12 cellular contexts compared by ENCODE assay signal in genomic region chr3:136788154-136788553, GRCh38. TPM values are rescaled to one million over a fixed set of nuclear protein-coding genes. Genes with fewer than 3 reads are reported as not detected.
DNase-seq lines count a peak whose midpoint lies in the region; ATAC-seq and TF ChIP-seq lines count a peak whose summit lies in the region.
"Had no signal": no experiment of that assay in that cellular context is flagged by ENCODE, and none has a peak within 500 bp of the region (broad histone marks: within the 10 kb centered on the region; RNA-seq: fewer than 3 reads in every experiment).

No MANE protein-coding gene starts in this region.

- H3K4me2 ChIP-seq in OCI-LY1 (ENCODE audit: low read length) (no peak overlapping the region), mesenchymal stem cell (ENCODE audit: low read length, poor library complexity, severe bottlenecking) (no peak overlapping the region)

- DNase-seq in mesenchymal stem cell (no peak), thyroid gland (no peak), coronary artery (ENCODE audit: low spot score) (no peak), ecto neural progenitor cell (ENCODE audit: low spot score) (no peak)
- DNase-seq: COR-L47, DMS153, DMS79 treated with DMSO at 0.1 percent for 48 hours, EL had no signal

- TF ChIP-seq CTCF in OCI-LY1 (IDR thresholded peaks at IDR 0.05; ENCODE audit: low read length) (no peak), thyroid gland (IDR thresholded peaks at IDR 0.05) (no peak), coronary artery (IDR thresholded peaks at IDR 0.05) (no peak)

- no peak for TF ChIP-seq POLR2A in thyroid gland (IDR thresholded peaks at IDR 0.05)

- H2AFZ ChIP-seq in OCI-LY1 (ENCODE audit: low read length) = peak overlapping the region; percentile 67; the same call in 1 of the 2 replicates
- H2AFZ ChIP-seq in mesenchymal stem cell (ENCODE audit: low read depth, low read length) = no peak overlapping the region

- H3K27ac ChIP-seq in OCI-LY1 (ENCODE audit: low read depth, low read length, poor library complexity, severe bottlenecking) = no peak overlapping the region
- H3K27ac ChIP-seq in mesenchymal stem cell (ENCODE audit: low read length, poor library complexity, severe bottlenecking) = no peak overlapping the region
- H3K27ac ChIP-seq in thyroid gland = peak overlapping the region; percentile 75 to 86 (median 84)
- no peak overlapping the region for H3K27ac ChIP-seq in coronary artery

- peak overlapping the region in 1 of 2 experiments; percentile 67 for H3K18ac ChIP-seq in mesenchymal stem cell (ENCODE audit: low read depth in 1 of 2, low read length in 2 of 2)

- intact Hi-C loops in thyroid gland (cut with DNase I) = no loop called here

- H3K27me3 ChIP-seq in OCI-LY1 (ENCODE audit: insufficient read depth, low read length) (no peaks in the 10 kb centered on the region), mesenchymal stem cell (ENCODE audit: control insufficient read depth in 1 of 2, insufficient read depth in 1 of 2, low read length in 2 of 2) (no peaks in the 10 kb centered on the region), thyroid gland (no peaks in the 10 kb centered on the region)

- H3K36me3 ChIP-seq in OCI-LY1 (ENCODE audit: insufficient read depth, low read length) = no peaks in the 10 kb centered on the region
- H3K36me3 ChIP-seq in mesenchymal stem cell (ENCODE audit: control insufficient read depth in 1 of 2, insufficient read depth in 2 of 2, low read depth in 1 of 2, low read length in 2 of 2) = no peaks in the 10 kb centered on the region
- H3K36me3 ChIP-seq in thyroid gland = no peaks in the 10 kb centered on the region
- H3K36me3 ChIP-seq: HAP-1 had no signal

- H3K9me3 ChIP-seq in OCI-LY1 (ENCODE audit: low read length) (no peaks in the 10 kb centered on the region), mesenchymal stem cell (ENCODE audit: control insufficient read depth, low read length) (no peaks in the 10 kb centered on the region), thyroid gland (no peaks in the 10 kb centered on the region)
- H3K9me3 ChIP-seq: HAP-1 had no signal

- no peak for ATAC-seq in GM18858 (IDR thresholded peaks at IDR 0.05; ENCODE audit: unreplicated experiment)

- H3K14ac ChIP-seq in mesenchymal stem cell (ENCODE audit: low read length in 2 of 2) = no peak overlapping the region

- H2AK5ac ChIP-seq in mesenchymal stem cell (ENCODE audit: low read length, severe bottlenecking) = peak overlapping the region; percentile 64

- no peak overlapping the region for H3K23ac ChIP-seq in mesenchymal stem cell (ENCODE audit: low read length in 2 of 2)

- H3K4ac ChIP-seq in mesenchymal stem cell (ENCODE audit: low read depth in 1 of 2, low read length in 2 of 2) = peak overlapping the region in 1 of 2 experiments; percentile 60

- H4K20me1 ChIP-seq in OCI-LY1 (ENCODE audit: insufficient read depth, low read length) = no peaks in the 10 kb centered on the region

- H3K79me2 ChIP-seq in OCI-LY1 (ENCODE audit: insufficient read depth, low read length) = no peaks in the 10 kb centered on the region

- no peaks in the 10 kb centered on the region for H3F3A ChIP-seq in OCI-LY1 (ENCODE audit: insufficient read depth, low read length)

- no peaks in the 10 kb centered on the region for H3K9me2 ChIP-seq in OCI-LY1 (ENCODE audit: low read depth, low read length)

- H3K4me1 ChIP-seq in OCI-LY1 (ENCODE audit: insufficient read depth, low read length, severe bottlenecking) (peaks cover 20% of the 10 kb centered on the region), mesenchymal stem cell (ENCODE audit: control insufficient read depth, insufficient read depth, low read depth, low read length) (peaks cover 4% of the 10 kb centered on the region), thyroid gland (peaks cover 24 to 28% of the 10 kb centered on the region in 2 donors)

- peak overlapping the region in 1 of 2 experiments; percentile 64 for H2BK12ac ChIP-seq in mesenchymal stem cell (ENCODE audit: low read length in 2 of 2)

- H4K91ac ChIP-seq in mesenchymal stem cell (ENCODE audit: low read length) = no peak overlapping the region

- H4K8ac ChIP-seq in mesenchymal stem cell (ENCODE audit: low read length) = peak overlapping the region; percentile 66

- no peak overlapping the region for H3K4me3 ChIP-seq in OCI-LY1 (ENCODE audit: low read depth, low read length, poor library complexity, severe bottlenecking)
- no peak overlapping the region for H3K4me3 ChIP-seq in mesenchymal stem cell (ENCODE audit: insufficient read depth in 1 of 2, low read depth in 1 of 2, low read length in 2 of 2)
- H3K4me3 ChIP-seq in thyroid gland (replicated peaks in 1 of 3) = no peak overlapping the region
- H3K4me3 ChIP-seq in coronary artery = no peak overlapping the region
- H3K4me3 ChIP-seq: HAP-1 had no signal

- no peak overlapping the region for H2BK5ac ChIP-seq in mesenchymal stem cell (ENCODE audit: low read depth, low read length, poor library complexity, severe bottlenecking)

- H3K9ac ChIP-seq in OCI-LY1 (ENCODE audit: low read length) (no peak overlapping the region), mesenchymal stem cell (ENCODE audit: low read length) (no peak overlapping the region)

- H2BK120ac ChIP-seq in mesenchymal stem cell (ENCODE audit: low read depth, low read length) = no peak overlapping the region

- WGBS in mesenchymal stem cell = 89% methylated on average over 1 of the region's 1 CpG
- WGBS in thyroid gland, 2 donors = 100% methylated on average over 1 of the region's 1 CpG

- H2BK15ac ChIP-seq in mesenchymal stem cell (ENCODE audit: low read depth, poor library complexity, severe bottlenecking) = peak overlapping the region; percentile 15

- no peaks in the 10 kb centered on the region for H3K79me1 ChIP-seq in mesenchymal stem cell (replicated peaks; ENCODE audit: low read length, poor library complexity, severe bottlenecking)

RNA-seq across cellular contexts. Expression of gene SLC35G2, which starts 30.8 kb away (rescaled TPM):
- polyA plus RNA-seq in mesenchymal stem cell (2013, experiment 1 of 2) = 7.1 TPM
- 7.6 TPM for polyA plus RNA-seq in mesenchymal stem cell (2013, experiment 2 of 2)
- total RNA-seq in thyroid gland = 10 to 100 TPM in 3 of 4 donors, 1 to 10 TPM in 1; 9.6 to 12.6 (median 11.5) TPM
- polyA plus RNA-seq: CD14-positive monocyte had no signal

RNA-seq across cellular contexts. Expression of gene STAG1, which starts 36.0 kb away (rescaled TPM):
- 11.0 TPM for polyA plus RNA-seq in mesenchymal stem cell (2013, experiment 1 of 2)
- polyA plus RNA-seq in mesenchymal stem cell (2013, experiment 2 of 2) = 11.2 TPM
- total RNA-seq in thyroid gland = 10 to 100 TPM; 50.5 to 68.8 (median 54.4) TPM

Comparison
In these comparisons a context has a peak if more than half of its experiments do, and no peak if none do; other contexts are left out.
1. H3K27ac ChIP-seq: peak in thyroid gland (3 of 3); none in OCI-LY1 (single experiment), mesenchymal stem cell (single experiment) and coronary artery (0 of 2).